Comparison of ENCODE assay signal across 14 cellular contexts in the genomic region with DNA sequence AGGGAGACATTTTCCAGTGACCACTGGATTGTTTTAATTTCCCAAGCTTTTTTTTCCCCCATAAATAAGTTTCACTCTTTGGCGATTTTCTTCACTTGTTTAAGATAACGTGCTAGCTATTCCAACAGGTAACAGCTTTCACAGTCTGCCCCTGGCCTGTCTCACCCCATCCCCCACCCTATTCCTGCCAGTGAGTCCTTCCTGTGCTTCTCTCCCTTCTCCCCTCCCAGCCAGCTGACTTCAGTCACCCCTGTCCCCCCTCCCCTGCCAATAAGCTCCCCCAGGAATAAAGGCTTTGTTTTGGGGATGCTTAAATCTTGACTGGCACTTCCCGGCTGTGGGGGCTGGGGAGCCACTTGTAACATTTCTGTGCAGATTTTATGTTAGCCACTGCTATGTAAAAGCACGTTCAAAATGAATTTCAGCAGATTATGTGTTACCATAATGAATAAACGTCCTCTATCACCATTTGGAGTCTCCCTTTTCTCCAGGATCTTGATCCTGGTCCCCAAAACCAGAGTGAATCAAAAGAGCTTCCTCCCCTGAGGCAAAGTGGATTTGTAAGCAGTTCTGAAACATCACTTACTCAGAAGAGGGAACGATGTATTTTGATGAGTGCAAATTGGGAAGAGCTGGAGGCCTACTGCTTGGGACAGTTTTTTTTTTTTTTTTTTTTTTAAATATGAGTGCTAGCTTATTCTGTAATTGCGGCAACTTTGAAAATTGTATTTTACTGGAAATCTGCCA.
"Had no signal": no experiment of that assay in that cellular context is flagged by ENCODE, and none has a peak within 500 bp of the region (broad histone marks: within the 10 kb centered on the region; RNA-seq: fewer than 3 reads in every experiment).

No MANE protein-coding gene starts in this region.

- H3K36me3 ChIP-seq: esophagus squamous epithelium, neutrophil, right atrium auricular region, tibial nerve had no signal

- H3K36me3 Mint-ChIP-seq: activated CD4-positive, alpha-beta memory T cell treated with anti-CD3 and anti-CD28 coated beads for 36 hours; activated naive CD8-positive, alpha-beta T cell treated with anti-CD3 and anti-CD28 coated beads for 36 hours; stimulated activated memory B cell treated with anti-CD40 and anti-IgM and Interleukin-4, amounts not matched to agents 10 μg/mL and 1 μg/mL and 100 μg/mL, for 72 hours had no signal

- H3K27ac ChIP-seq: esophagus squamous epithelium, neutrophil, right atrium auricular region, tibial nerve had no signal

- H3K27me3 ChIP-seq: right atrium auricular region had no signal

- H3K4me1 ChIP-seq: esophagus squamous epithelium, right atrium auricular region, tibial nerve had no signal

- H3K4me1 Mint-ChIP-seq: stimulated activated memory B cell treated with anti-CD40 and anti-IgM and Interleukin-4, amounts not matched to agents 10 μg/mL and 1 μg/mL and 100 μg/mL, for 72 hours had no signal

- H3K9me3 Mint-ChIP-seq: activated CD4-positive, alpha-beta memory T cell treated with anti-CD3 and anti-CD28 coated beads for 36 hours; activated naive CD8-positive, alpha-beta T cell treated with anti-CD3 and anti-CD28 coated beads for 36 hours; stimulated activated memory B cell treated with anti-CD40 and anti-IgM and Interleukin-4, amounts not matched to agents 10 μg/mL and 1 μg/mL and 100 μg/mL, for 72 hours; T-helper 2 cell treated with Interferon-gamma antibody and Interleukin-4, amounts not matched to agents 5 μg/mL and 100 μg/mL, for 36 hours had no signal

- H3K9me3 ChIP-seq: esophagus squamous epithelium, neutrophil, right atrium auricular region, tibial nerve had no signal

- H3K27me3 Mint-ChIP-seq: activated CD4-positive, alpha-beta memory T cell treated with anti-CD3 and anti-CD28 coated beads for 36 hours had no signal

- H3K4me3 Mint-ChIP-seq: activated CD4-positive, alpha-beta memory T cell treated with anti-CD3 and anti-CD28 coated beads for 36 hours; activated naive CD8-positive, alpha-beta T cell treated with anti-CD3 and anti-CD28 coated beads for 36 hours; stimulated activated memory B cell treated with anti-CD40 and anti-IgM and Interleukin-4, amounts not matched to agents 10 μg/mL and 1 μg/mL and 100 μg/mL, for 72 hours; T-helper 2 cell treated with Interferon-gamma antibody and Interleukin-4, amounts not matched to agents 5 μg/mL and 100 μg/mL, for 36 hours had no signal

- H3K27ac Mint-ChIP-seq: activated CD4-positive, alpha-beta memory T cell treated with anti-CD3 and anti-CD28 coated beads for 36 hours; activated naive CD8-positive, alpha-beta T cell treated with anti-CD3 and anti-CD28 coated beads for 36 hours; stimulated activated memory B cell treated with anti-CD40 and anti-IgM and Interleukin-4, amounts not matched to agents 10 μg/mL and 1 μg/mL and 100 μg/mL, for 72 hours; T-helper 2 cell treated with Interferon-gamma antibody and Interleukin-4, amounts not matched to agents 5 μg/mL and 100 μg/mL, for 36 hours had no signal

- H3K4me3 ChIP-seq: esophagus squamous epithelium, right atrium auricular region, tibial nerve had no signal

- DNase-seq: activated CD4-positive, alpha-beta T cell treated with anti-CD3 and anti-CD28 coated beads for 1 hour; activated gamma-delta T cell; activated naive CD8-positive, alpha-beta T cell treated with anti-CD3 and anti-CD28 coated beads for 36 hours; activated T-cell treated with anti-CD3 and anti-CD28 coated beads, Interleukin-2, amount 50 U/mL, for 48 hours; esophagus squamous epithelium; kidney glomerular epithelial cell; midbrain; small intestine had no signal
